Comparison of ENCODE assay signal across 8 cellular contexts in the genomic region with DNA sequence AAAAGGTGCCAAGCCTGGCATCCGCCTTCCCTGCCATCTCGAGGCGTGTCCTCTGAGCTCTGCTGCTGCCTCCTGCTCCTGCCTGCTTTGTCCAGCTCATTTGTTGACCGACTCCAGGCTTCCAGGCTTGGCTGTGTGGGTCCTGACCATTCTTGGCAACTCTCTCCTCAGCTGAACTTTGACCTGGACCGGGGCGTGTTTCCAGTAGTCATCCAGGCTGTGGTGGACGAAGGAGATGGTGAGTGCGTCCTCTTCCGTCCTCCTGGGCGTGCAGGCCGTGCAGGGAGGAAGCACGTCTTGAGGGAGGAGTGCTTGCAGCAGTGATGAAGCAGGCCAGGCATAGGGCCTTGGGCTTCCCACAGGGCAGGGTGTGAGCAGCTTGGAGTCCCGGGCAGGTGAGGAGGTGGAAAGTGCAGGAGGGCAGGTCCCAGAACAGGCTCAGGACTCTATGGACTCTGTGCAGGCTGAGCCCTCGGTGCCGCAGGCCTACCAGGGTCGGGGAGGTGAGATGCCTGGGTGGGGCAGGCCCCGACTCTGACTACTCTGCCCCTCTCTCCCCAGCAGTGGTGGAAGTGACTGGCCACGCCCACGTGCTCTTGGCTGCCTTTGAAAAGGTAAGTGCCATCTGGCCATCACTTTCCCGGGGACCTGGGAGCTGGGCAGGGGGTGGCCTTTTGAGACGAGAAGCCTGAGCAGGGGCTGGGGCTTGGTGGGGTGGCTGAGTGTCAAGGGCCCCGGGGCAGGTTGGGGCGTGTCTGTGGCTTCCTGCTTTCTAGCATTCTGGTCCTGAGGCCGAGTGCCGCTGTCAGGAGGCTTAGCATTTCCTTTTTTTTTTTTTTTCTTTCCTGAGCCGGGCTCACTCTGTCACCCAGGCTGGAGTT. TPM values are rescaled to one million over a fixed set of nuclear protein-coding genes. Genes with fewer than 3 reads are reported as not detected.
DNase-seq lines count a peak whose midpoint lies in the region; FAIRE-seq and TF ChIP-seq lines count a peak whose summit lies in the region.

No MANE protein-coding gene starts in this region.

- no peaks in the 10 kb centered on the region for H3K9me2 ChIP-seq in SK-N-SH

- no peak overlapping the region for H3K27ac ChIP-seq in SK-N-SH (ENCODE audit: low read depth in 2 of 2, low read length in 1 of 2)

- no peaks in the 10 kb centered on the region for H3K9me3 Mint-ChIP-seq in activated naive CD4-positive, alpha-beta T cell treated with anti-CD3 and anti-CD28 coated beads, Interleukin-2, amount 50 U/mL, for 24 hours

- H3K36me3 Mint-ChIP-seq in activated naive CD4-positive, alpha-beta T cell treated with anti-CD3 and anti-CD28 coated beads, Interleukin-2, amount 50 U/mL, for 24 hours, result no peaks in the 10 kb centered on the region

- CTCF ChIA-PET in SK-N-SH (lab: Yijun Ruan, JAX), result no interaction called here

- FAIRE-seq in GM18507 (lab: Jason Lieb, UNC) (peak; percentile 58), urothelium cell line (lab: Jason Lieb, UNC) (no peak)

- DNase-seq in GM18507 (ENCODE audit: extremely low spot score, insufficient read length, low read depth), result peak; percentile 42
- DNase-seq in SKM-1 treated with dmso at 0.1 percent for 144 hours (lab: John Stamatoyannopoulos, UW; ENCODE audit: unreplicated experiment), result peak; percentile 62
- no peak for DNase-seq in SK-N-SH
- no peak for DNase-seq in hepatic stellate cell (ENCODE audit: low spot score)
- no peak for DNase-seq in NCI-H2107 treated with DMSO at 0.1 percent for 48 hours (lab: John Stamatoyannopoulos, UW; ENCODE audit: unreplicated experiment)
- no peak for DNase-seq in urothelium cell line (ENCODE audit: low spot score)

- H3K36me3 ChIP-seq in mucosa of stomach (ENCODE audit: control insufficient read depth, insufficient read depth, low read length) (peaks cover 23% of the 10 kb centered on the region), SK-N-SH (replicated peaks in 1 of 2; ENCODE audit: control insufficient read depth in 1 of 2, insufficient read depth in 2 of 2, low read length in 1 of 2) (peaks cover 6 to 30% of the 10 kb centered on the region in 2 experiments)

- H3K4me1 ChIP-seq in mucosa of stomach (ENCODE audit: control insufficient read depth, insufficient read depth, low read length) (peaks cover 48% of the 10 kb centered on the region), SK-N-SH (ENCODE audit: control insufficient read depth in 1 of 2, insufficient read depth in 2 of 2, low read depth in 1 of 2, low read length in 1 of 2) (no peaks in the 10 kb centered on the region)

- H3K9ac ChIP-seq in mucosa of stomach (ENCODE audit: low read length) (peak overlapping the region; percentile 48), SK-N-SH (no peak overlapping the region)

- H3K4me1 Mint-ChIP-seq in activated naive CD4-positive, alpha-beta T cell treated with anti-CD3 and anti-CD28 coated beads, Interleukin-2, amount 50 U/mL, for 24 hours, result peaks cover 53% of the 10 kb centered on the region

- 90% methylated on average over 23 of the region's 26 CpGs for WGBS in SK-N-SH (ENCODE audit: low lambda C conversion rate)

- H3F3A ChIP-seq in SK-N-SH (replicated peaks; ENCODE audit: insufficient read depth), result no peaks in the 10 kb centered on the region

- H3K4me3 Mint-ChIP-seq in activated naive CD4-positive, alpha-beta T cell treated with anti-CD3 and anti-CD28 coated beads, Interleukin-2, amount 50 U/mL, for 24 hours, result peak overlapping the region; percentile 40

- no peak for TF ChIP-seq CTCF in SK-N-SH (IDR thresholded peaks at IDR 0.05)

- H4K20me1 ChIP-seq in SK-N-SH (ENCODE audit: insufficient read depth), result peaks cover 4% of the 10 kb centered on the region; the same call in 1 of the 2 replicates

- H3K79me2 ChIP-seq in SK-N-SH (ENCODE audit: insufficient read depth), result no peaks in the 10 kb centered on the region

- H2AFZ ChIP-seq in SK-N-SH (ENCODE audit: low read depth), result no peak overlapping the region

- H3K4me3 ChIP-seq in mucosa of stomach (ENCODE audit: low read length), result no peak overlapping the region
- no peak overlapping the region for H3K4me3 ChIP-seq in SK-N-SH (ENCODE audit: low read depth in 2 of 2, low read length in 1 of 2)

- TF ChIP-seq RAD21 in SK-N-SH (IDR thresholded peaks at IDR 0.05; ENCODE audit: low read length), result no peak

- POLR2A ChIA-PET in SK-N-SH (lab: Yijun Ruan, JAX), result no interaction called here

- no peaks in the 10 kb centered on the region for H3K27me3 Mint-ChIP-seq in activated naive CD4-positive, alpha-beta T cell treated with anti-CD3 and anti-CD28 coated beads, Interleukin-2, amount 50 U/mL, for 24 hours

- H3K4me2 ChIP-seq in SK-N-SH, result no peak overlapping the region

- H3K27me3 ChIP-seq in mucosa of stomach (ENCODE audit: control insufficient read depth, insufficient read depth, low read length) (no peaks in the 10 kb centered on the region), SK-N-SH (ENCODE audit: insufficient read depth) (no peaks in the 10 kb centered on the region)

- TF ChIP-seq EP300 in SK-N-SH (IDR thresholded peaks at IDR 0.05; ENCODE audit: borderline replicate concordance in 1 of 2, low read depth in 1 of 2, low read length in 1 of 2), result no peak

- H3K9me3 ChIP-seq in mucosa of stomach (ENCODE audit: control insufficient read depth, low read length), result no peaks in the 10 kb centered on the region
- no peaks in the 10 kb centered on the region for H3K9me3 ChIP-seq in SK-N-SH

- peak overlapping the region; percentile 56 for H3K27ac Mint-ChIP-seq in activated naive CD4-positive, alpha-beta T cell treated with anti-CD3 and anti-CD28 coated beads, Interleukin-2, amount 50 U/mL, for 24 hours

TF ChIP-seq in SK-N-SH, 30 proteins besides CTCF, POLR2A, EP300 and RAD21:
- no peak for TF ChIP-seq ZBTB33 (IDR thresholded peaks at IDR 0.05; ENCODE audit: borderline replicate concordance, low read depth)
- no peak for TF ChIP-seq GABPA (IDR thresholded peaks at IDR 0.05; ENCODE audit: low read depth)
- TF ChIP-seq MXI1 (IDR thresholded peaks at IDR 0.05; ENCODE audit: low read depth, low read length), result no peak
- no peak for TF ChIP-seq CHD2 (IDR thresholded peaks at IDR 0.05; ENCODE audit: low read length, partially characterized antibody)
- no peak for TF ChIP-seq RXRA (IDR thresholded peaks at IDR 0.05; ENCODE audit: borderline replicate concordance, low read depth)
- TF ChIP-seq SMC3 (IDR thresholded peaks at IDR 0.05; ENCODE audit: low read depth, low read length), result no peak
- no peak for TF ChIP-seq GATA2 (CRISPR knock-in tag; IDR thresholded peaks at IDR 0.05)
- TF ChIP-seq TCF12 (IDR thresholded peaks at IDR 0.05), result no peak
- no peak for TF ChIP-seq RFX5 (IDR thresholded peaks at IDR 0.05; ENCODE audit: low read length)

RNA-seq across cellular contexts. Expression of gene NUDT16L1, which starts 28.6 kb away (rescaled TPM):
- polyA plus RNA-seq in SK-N-SH (2012; rRNA removed), result 45.8 and 45.9 TPM in 2 replicates
- polyA plus RNA-seq in SK-N-SH (2012; cell fraction: cytosol; rRNA removed), result 28.8 and 35.6 TPM in 2 replicates
- polyA plus RNA-seq in SK-N-SH (2012; cell fraction: nucleus; rRNA removed), result 52.3 and 65.9 TPM in 2 replicates

RNA-seq across cellular contexts. Expression of gene MGRN1, which starts 40.2 kb away (rescaled TPM):
- 5.5 and 13.3 TPM in 2 replicates for polyA plus RNA-seq in SK-N-SH (2012; rRNA removed)
- 8.6 and 12.0 TPM in 2 replicates for polyA plus RNA-seq in SK-N-SH (2012; cell fraction: cytosol; rRNA removed)
- polyA plus RNA-seq in SK-N-SH (2012; cell fraction: nucleus; rRNA removed), result 26.7 and 38.3 TPM in 2 replicates

RNA-seq across cellular contexts. Expression of gene UBALD1, which starts 50.1 kb away (rescaled TPM):
- polyA plus RNA-seq in SK-N-SH (2012; rRNA removed), result 13.0 and 16.7 TPM in 2 replicates
- 4.7 and 6.1 TPM in 2 replicates for polyA plus RNA-seq in SK-N-SH (2012; cell fraction: cytosol; rRNA removed)
- 47.9 and 62.5 TPM in 2 replicates for polyA plus RNA-seq in SK-N-SH (2012; cell fraction: nucleus; rRNA removed)

Comparison
In these comparisons a context has a peak if more than half of its experiments do, and no peak if none do; other contexts are left out.
1. DNase-seq: peak in GM18507 (single experiment) and SKM-1 treated with dmso at 0.1 percent for 144 hours (single experiment); none in SK-N-SH (single experiment), hepatic stellate cell (single experiment), NCI-H2107 treated with DMSO at 0.1 percent for 48 hours (single experiment) and urothelium cell line (single experiment).